In genomic region chr2:177395594-177395993, GRCh38 we compare ENCODE assay signal across 2 cellular contexts.
TF ChIP-seq lines count a peak whose summit lies in the region.

No MANE protein-coding gene starts in this region.

TF ChIP-seq in A549, 52 proteins besides CTCF, POLR2A, EP300 and RAD21:
- TF ChIP-seq, protein P1, sequence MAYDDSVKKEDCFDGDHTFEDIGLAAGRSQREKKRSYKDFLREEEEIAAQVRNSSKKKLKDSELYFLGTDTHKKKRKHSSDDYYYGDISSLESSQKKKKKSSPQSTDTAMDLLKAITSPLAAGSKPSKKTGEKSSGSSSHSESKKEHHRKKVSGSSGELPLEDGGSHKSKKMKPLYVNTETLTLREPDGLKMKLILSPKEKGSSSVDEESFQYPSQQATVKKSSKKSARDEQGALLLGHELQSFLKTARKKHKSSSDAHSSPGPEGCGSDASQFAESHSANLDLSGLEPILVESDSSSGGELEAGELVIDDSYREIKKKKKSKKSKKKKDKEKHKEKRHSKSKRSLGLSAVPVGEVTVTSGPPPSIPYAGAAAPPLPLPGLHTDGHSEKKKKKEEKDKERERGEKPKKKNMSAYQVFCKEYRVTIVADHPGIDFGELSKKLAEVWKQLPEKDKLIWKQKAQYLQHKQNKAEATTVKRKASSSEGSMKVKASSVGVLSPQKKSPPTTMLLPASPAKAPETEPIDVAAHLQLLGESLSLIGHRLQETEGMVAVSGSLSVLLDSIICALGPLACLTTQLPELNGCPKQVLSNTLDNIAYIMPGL (CRISPR knock-in tag; IDR thresholded peaks at IDR 0.05; ENCODE audit: borderline replicate concordance) = no peak
- TF ChIP-seq, protein P2, sequence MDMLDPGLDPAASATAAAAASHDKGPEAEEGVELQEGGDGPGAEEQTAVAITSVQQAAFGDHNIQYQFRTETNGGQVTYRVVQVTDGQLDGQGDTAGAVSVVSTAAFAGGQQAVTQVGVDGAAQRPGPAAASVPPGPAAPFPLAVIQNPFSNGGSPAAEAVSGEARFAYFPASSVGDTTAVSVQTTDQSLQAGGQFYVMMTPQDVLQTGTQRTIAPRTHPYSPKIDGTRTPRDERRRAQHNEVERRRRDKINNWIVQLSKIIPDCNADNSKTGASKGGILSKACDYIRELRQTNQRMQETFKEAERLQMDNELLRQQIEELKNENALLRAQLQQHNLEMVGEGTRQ (IDR thresholded peaks at IDR 0.05) = peak; percentile 88
TF ChIP-seq in A549: peak in this region for 1.

TF ChIP-seq in GM12878, 131 proteins besides CTCF, POLR2A, EP300 and RAD21 (continued from another document):
- TF ChIP-seq REST (IDR thresholded peaks at IDR 0.05; ENCODE audit: low read depth, low read length) (no peak), TAF1 (IDR thresholded peaks at IDR 0.05; ENCODE audit: borderline replicate concordance, low read depth, low read length) (no peak), RAD51 (IDR thresholded peaks at IDR 0.05) (peak; percentile 97), ZSCAN29 (IDR thresholded peaks at IDR 0.05) (no peak), ASH2L (IDR thresholded peaks at IDR 0.05; ENCODE audit: borderline replicate concordance, low read depth) (no peak), SIN3A (IDR thresholded peaks at IDR 0.05; ENCODE audit: low read depth, low read length) (no peak)
- TF ChIP-seq, protein P3, sequence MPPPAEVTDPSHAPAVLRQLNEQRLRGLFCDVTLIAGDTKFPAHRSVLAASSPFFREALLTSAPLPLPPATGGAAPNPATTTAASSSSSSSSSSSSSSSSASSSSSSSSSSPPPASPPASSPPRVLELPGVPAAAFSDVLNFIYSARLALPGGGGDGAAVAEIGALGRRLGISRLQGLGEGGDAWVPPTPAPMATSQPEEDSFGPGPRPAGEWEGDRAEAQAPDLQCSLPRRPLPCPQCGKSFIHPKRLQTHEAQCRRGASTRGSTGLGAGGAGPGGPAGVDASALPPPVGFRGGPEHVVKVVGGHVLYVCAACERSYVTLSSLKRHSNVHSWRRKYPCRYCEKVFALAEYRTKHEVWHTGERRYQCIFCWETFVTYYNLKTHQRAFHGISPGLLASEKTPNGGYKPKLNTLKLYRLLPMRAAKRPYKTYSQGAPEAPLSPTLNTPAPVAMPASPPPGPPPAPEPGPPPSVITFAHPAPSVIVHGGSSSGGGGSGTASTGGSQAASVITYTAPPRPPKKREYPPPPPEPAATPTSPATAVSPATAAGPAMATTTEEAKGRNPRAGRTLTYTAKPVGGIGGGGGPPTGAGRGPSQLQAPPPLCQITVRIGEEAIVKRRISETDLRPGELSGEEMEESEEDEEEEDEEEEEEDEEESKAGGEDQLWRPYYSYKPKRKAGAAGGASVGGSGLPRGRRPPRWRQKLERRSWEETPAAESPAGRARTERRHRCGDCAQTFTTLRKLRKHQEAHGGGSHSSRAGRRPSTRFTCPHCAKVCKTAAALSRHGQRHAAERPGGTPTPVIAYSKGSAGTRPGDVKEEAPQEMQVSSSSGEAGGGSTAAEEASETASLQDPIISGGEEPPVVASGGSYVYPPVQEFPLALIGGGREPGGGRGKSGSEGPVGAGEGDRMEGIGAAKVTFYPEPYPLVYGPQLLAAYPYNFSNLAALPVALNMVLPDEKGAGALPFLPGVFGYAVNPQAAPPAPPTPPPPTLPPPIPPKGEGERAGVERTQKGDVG (CRISPR knock-in tag; IDR thresholded peaks at IDR 0.05) = no peak
- TF ChIP-seq, protein P4, sequence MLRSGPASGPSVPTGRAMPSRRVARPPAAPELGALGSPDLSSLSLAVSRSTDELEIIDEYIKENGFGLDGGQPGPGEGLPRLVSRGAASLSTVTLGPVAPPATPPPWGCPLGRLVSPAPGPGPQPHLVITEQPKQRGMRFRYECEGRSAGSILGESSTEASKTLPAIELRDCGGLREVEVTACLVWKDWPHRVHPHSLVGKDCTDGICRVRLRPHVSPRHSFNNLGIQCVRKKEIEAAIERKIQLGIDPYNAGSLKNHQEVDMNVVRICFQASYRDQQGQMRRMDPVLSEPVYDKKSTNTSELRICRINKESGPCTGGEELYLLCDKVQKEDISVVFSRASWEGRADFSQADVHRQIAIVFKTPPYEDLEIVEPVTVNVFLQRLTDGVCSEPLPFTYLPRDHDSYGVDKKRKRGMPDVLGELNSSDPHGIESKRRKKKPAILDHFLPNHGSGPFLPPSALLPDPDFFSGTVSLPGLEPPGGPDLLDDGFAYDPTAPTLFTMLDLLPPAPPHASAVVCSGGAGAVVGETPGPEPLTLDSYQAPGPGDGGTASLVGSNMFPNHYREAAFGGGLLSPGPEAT (IDR thresholded peaks at IDR 0.05; ENCODE audit: low read depth) = 0 out of 2 replicates have a peak, but pooled peaks have one; percentile 29
- TF ChIP-seq, protein P2 (IDR thresholded peaks at IDR 0.05; ENCODE audit: borderline replicate concordance, low read depth, low read length) = peak; percentile 49; the same call in 1 of the 2 replicates
